Comparison of ENCODE assay signal across 8 cellular contexts in genomic region chr5:178153530-178154340, GRCh38. TPM values are rescaled to one million over a fixed set of nuclear protein-coding genes. Genes with fewer than 3 reads are reported as not detected.
DNase-seq lines count a peak whose midpoint lies in the region; ATAC-seq, FAIRE-seq and TF ChIP-seq lines count a peak whose summit lies in the region.

TSS of gene NHP2 (minus strand) at chr5:178153885. CDS start at chr5:178153817, 68 bp downstream.

- no TSS peak for BruUV-seq in HepG2 (replicated peaks; lab: Mats Ljungman, UMichigan)

- H3K27me3 ChIP-seq in HepG2 (ENCODE audit: control insufficient read depth in 1 of 2, insufficient read depth in 2 of 2, low read length in 2 of 2) = no peaks in the 10 kb centered on the region; a peak in 1 of 5 replicates

- 0 out of 2 replicates have a peak, but pooled peaks have one; percentile 15 for TF ChIP-seq RAD21 in HepG2 (CRISPR knock-in tag; IDR thresholded peaks at IDR 0.05)

- peaks cover 11 to 23% of the 10 kb centered on the region in 2 experiments; a peak in 4 of 5 replicates for H3K36me3 ChIP-seq in HepG2 (replicated peaks in 1 of 2; ENCODE audit: control insufficient read depth in 1 of 2, insufficient read depth in 2 of 2, low read length in 2 of 2)

- peaks cover 10% of the 10 kb centered on the region for H3K79me2 ChIP-seq in HepG2 (ENCODE audit: insufficient read depth, low read length)

- peak; percentile 99 for ATAC-seq in GM19395 (IDR thresholded peaks at IDR 0.05; ENCODE audit: unreplicated experiment)
- ATAC-seq in HG03565 (IDR thresholded peaks at IDR 0.05; ENCODE audit: unreplicated experiment) = peak; percentile 98
- ATAC-seq in HepG2 = peak; percentile 96

- DNase-seq in NCI-H774 (lab: John Stamatoyannopoulos, UW) (peak; percentile 96), dermis microvascular lymphatic vessel endothelial cell (ENCODE audit: low read depth in 2 of 2) (peak; percentile 98 to 99), HepG2 (ENCODE audit: low spot score) (peak; percentile 95)
- DNase-seq in activated CD4-positive, alpha-beta T cell treated with anti-CD3 and anti-CD28 coated beads, Interleukin-2, amount 50 U/mL, for 4 hours = peak; percentile 97 to 98
- DNase-seq in stimulated activated CD4-positive, alpha-beta T cell treated with anti-CD3 and anti-CD28 coated beads, Interleukin-4, amount 100 ng/mL, for 1 hour = peak; percentile 98

- H3K4me2 ChIP-seq in HepG2 (ENCODE audit: low read depth, low read length) = peak within 1 kb of the TSS; percentile 75

- POLR2A ChIA-PET in HepG2 (lab: Yijun Ruan, JAX) = interaction anchor here (0.6 to 2.0 kb wide), 9 partner anchors 8 to 1066 kb away, joined by 3 to 14 read pairs (median 3); partner anchors contain the start of genes HNRNPAB and RMND5B

- no peak for TF ChIP-seq CTCF in C4-2B (conservative IDR thresholded peaks at IDR 0.05)
- TF ChIP-seq CTCF in HepG2 (CRISPR knock-in tag; IDR thresholded peaks at IDR 0.05) = no peak

- CTCF ChIA-PET in HepG2 (lab: Yijun Ruan, JAX; ENCODE audit: low intra/inter-chr PET ratio, low total read pairs) = no interaction called here

- H3K9ac ChIP-seq in HepG2 (ENCODE audit: insufficient read depth, low read depth, low read length) = peak within 1 kb of the TSS; percentile 86

- H2AFZ ChIP-seq in HepG2 (ENCODE audit: low read length) = no peak within 1 kb of the TSS

- peak; percentile 54 to 64 for TF ChIP-seq POLR2A in HepG2 (IDR thresholded peaks at IDR 0.05; ENCODE audit: insufficient read depth in 1 of 2, low read depth in 2 of 2, low read length in 2 of 2)

- TF ChIP-seq EP300 in HepG2 (IDR thresholded peaks at IDR 0.05; ENCODE audit: low read depth in 2 of 2, low read length in 2 of 2) (no peak), HepG2 (CRISPR knock-in tag; IDR thresholded peaks at IDR 0.05; ENCODE audit: borderline replicate concordance) (no peak)

- in situ Hi-C loops in HepG2 (cut with HindIII; ENCODE audit: extremely low pct_ligation_motif_present, low pct_unique_long_range_greater_than_20kb) = no loop called here

- 0 out of 2 replicates have a peak, but pooled peaks cover 3% of the 10 kb centered on the region for H4K20me1 ChIP-seq in HepG2 (ENCODE audit: insufficient read depth, low read length)

- FAIRE-seq in HepG2 (lab: Jason Lieb, UNC) = peak; percentile 92

- H3K4me3 ChIP-seq in HepG2 (replicated peaks in 1 of 3; ENCODE audit: insufficient read depth in 1 of 3, low read depth in 2 of 3, low read length in 3 of 3) = peak within 1 kb of the TSS; percentile 88 to 91 (median 89)

- peaks cover 34% of the 10 kb centered on the region for H3K4me1 ChIP-seq in HepG2 (ENCODE audit: insufficient read depth, low read length)

- WGBS in HepG2 (ENCODE audit: low lambda C conversion rate) = 2% methylated on average over 36 of the region's 68 CpGs

- intact Hi-C loops in HepG2 (cut with micrococcal nuclease; ENCODE audit: unreplicated experiment) = no loop called here

- H3K9me3 ChIP-seq in HepG2 (ENCODE audit: low read length) = no peaks in the 10 kb centered on the region

- H3K27ac ChIP-seq in C4-2B (peak within 1 kb of the TSS; percentile 71), HepG2 (ENCODE audit: extremely low read length, insufficient read depth, low read length) (peak within 1 kb of the TSS; percentile 52)

TF ChIP-seq in HepG2, 621 proteins besides CTCF, POLR2A, EP300 and RAD21 (continues in another document):
- TF ChIP-seq ZBTB37 (CRISPR knock-in tag; IDR thresholded peaks at IDR 0.05) (no peak), FOXC1 (CRISPR knock-in tag; IDR thresholded peaks at IDR 0.05; ENCODE audit: borderline replicate concordance) (no peak), ZSCAN29 (CRISPR knock-in tag; conservative IDR thresholded peaks at IDR 0.05) (no peak), MIXL1 (CRISPR knock-in tag; IDR thresholded peaks at IDR 0.05) (peak; percentile 16; the same call in 1 of the 2 replicates), KDM4B (CRISPR knock-in tag; IDR thresholded peaks at IDR 0.05) (no peak), ZNF580 (CRISPR knock-in tag; IDR thresholded peaks at IDR 0.05; ENCODE audit: borderline replicate concordance, low read depth) (peak; percentile 67; the same call in 1 of the 2 replicates), HOXA5 (CRISPR knock-in tag; IDR thresholded peaks at IDR 0.05) (0 out of 2 replicates have a peak, but pooled peaks have one; percentile 17), ZNF17 (CRISPR knock-in tag; IDR thresholded peaks at IDR 0.05) (no peak), NFKB2 (CRISPR knock-in tag; IDR thresholded peaks at IDR 0.05; ENCODE audit: borderline replicate concordance) (no peak), SMYD3 (CRISPR knock-in tag; IDR thresholded peaks at IDR 0.05) (no peak), ZUFSP (CRISPR knock-in tag; IDR thresholded peaks at IDR 0.05; ENCODE audit: borderline replicate concordance) (no peak), SMAD3 (CRISPR knock-in tag; IDR thresholded peaks at IDR 0.05) (no peak), NR2F6 (IDR thresholded peaks at IDR 0.05) (no peak), NR2F6 (CRISPR knock-in tag; IDR thresholded peaks at IDR 0.05) (peak; percentile 32; the same call in 1 of the 2 replicates), ZNF614 (CRISPR knock-in tag; IDR thresholded peaks at IDR 0.05; ENCODE audit: borderline replicate concordance) (peak; percentile 54; the same call in 1 of the 2 replicates), ZBTB38 (CRISPR knock-in tag; IDR thresholded peaks at IDR 0.05) (peak; percentile 47; the same call in 1 of the 2 replicates), HMG20B (CRISPR knock-in tag; conservative IDR thresholded peaks at IDR 0.05) (no peak), FOXP1 (IDR thresholded peaks at IDR 0.05) (no peak), FOXP1 (CRISPR knock-in tag; IDR thresholded peaks at IDR 0.05) (no peak)

RNA-seq across cellular contexts. Expression of gene NHP2, which starts in this region (rescaled TPM):
- 106 and 132 TPM in 2 replicates for total RNA-seq in dermis microvascular lymphatic vessel endothelial cell
- total RNA-seq in HepG2 (2016; rRNA removed; fragmentation: Illumina TruSeq; extraction: Trizol) = 96.1 and 113 TPM in 2 replicates
- 68.1 and 88.8 TPM in 2 replicates for total RNA-seq in HepG2 (2016; cell fraction: cytosol; rRNA removed; fragmentation: Illumina TruSeq; extraction: Trizol; ENCODE audit: low read depth)
- 97.1 and 114 TPM in 2 replicates for total RNA-seq in HepG2 (2016; cell fraction: insoluble cytoplasmic fraction; rRNA removed; fragmentation: Illumina TruSeq; extraction: Trizol)
- total RNA-seq in HepG2 (2016; cell fraction: membrane; rRNA removed; fragmentation: Illumina TruSeq; extraction: Trizol) = 84.9 and 113 TPM in 2 replicates
- total RNA-seq in HepG2 (2016; cell fraction: nucleus; rRNA removed; fragmentation: Illumina TruSeq; extraction: Trizol) = 34.2 and 43.0 TPM in 2 replicates
- 56.2 and 60.8 TPM in 2 replicates for polyA plus RNA-seq in HepG2 (2011; rRNA removed)
- 78.2 and 86.1 TPM in 2 replicates for polyA plus RNA-seq in HepG2 (2011; cell fraction: cytosol; rRNA removed)
- 29.3 and 29.5 TPM in 2 replicates for polyA plus RNA-seq in HepG2 (2011; cell fraction: nucleus; rRNA removed)
- polyA plus RNA-seq in HepG2 (2012) = 75.3 and 78.7 TPM in 2 replicates
- 93.8 and 147 TPM in 2 replicates for polyA plus RNA-seq in HepG2 (2016; cell fraction: cytosol; fragmentation: Illumina TruSeq; extraction: Trizol; ENCODE audit: low read depth)
- 159 and 169 TPM in 2 replicates for polyA plus RNA-seq in HepG2 (2016; cell fraction: insoluble cytoplasmic fraction; fragmentation: Illumina TruSeq; extraction: Trizol; ENCODE audit: low read depth)
- 102 and 133 TPM in 2 replicates for polyA plus RNA-seq in HepG2 (2016; cell fraction: membrane; fragmentation: Illumina TruSeq; extraction: Trizol; ENCODE audit: low read depth)
- polyA plus RNA-seq in HepG2 (2016; cell fraction: nucleus; fragmentation: Illumina TruSeq; extraction: Trizol; ENCODE audit: insufficient read depth, low read depth) = 79.3 and 81.0 TPM in 2 replicates
- 38.1 and 80.1 TPM in 2 replicates for polyA minus RNA-seq in HepG2 (2011; rRNA and poly(A)+ RNA removed; ENCODE audit: low replicate concordance)
- polyA minus RNA-seq in HepG2 (2011; cell fraction: cytosol; rRNA and poly(A)+ RNA removed) = 25.2 and 34.9 TPM in 2 replicates
- 28.8 and 31.7 TPM in 2 replicates for polyA minus RNA-seq in HepG2 (2011; cell fraction: nucleus; rRNA and poly(A)+ RNA removed)

Comparison
In these comparisons a context has a peak if more than half of its experiments do, and no peak if none do; other contexts are left out.
1. Peak in every context shown above with its lines: DNase-seq, ATAC-seq, H3K4me3 ChIP-seq and H3K27ac ChIP-seq.